In genomic region chr5:178222292-178222691, GRCh38 we compare ENCODE assay signal across 26 cellular contexts. TPM values are rescaled to one million over a fixed set of nuclear protein-coding genes. Genes with fewer than 3 reads are reported as not detected.
DNase-seq lines count a peak whose midpoint lies in the region; ATAC-seq and TF ChIP-seq lines count a peak whose summit lies in the region.
"Had no signal": no experiment of that assay in that cellular context is flagged by ENCODE, and none has a peak within 500 bp of the region (broad histone marks: within the 10 kb centered on the region; RNA-seq: fewer than 3 reads in every experiment).

No MANE protein-coding gene starts in this region.

- H3K4me3 ChIP-seq in breast epithelium (no peak overlapping the region), mucosa of descending colon (no peak overlapping the region)
- H3K4me3 ChIP-seq: Peyer's patch had no signal

- H3K4me1 ChIP-seq in breast epithelium (no peaks in the 10 kb centered on the region), mucosa of descending colon (ENCODE audit: low read depth) (peaks cover 18% of the 10 kb centered on the region)
- H3K4me1 ChIP-seq: BE2C had no signal

- H3K27ac Mint-ChIP-seq in MCF 10A (ENCODE audit: low read depth, unreplicated experiment) (peak overlapping the region; percentile 8), T-cell (no peak overlapping the region)
- H3K27ac Mint-ChIP-seq in activated T-helper 17 cell treated with anti-CD3 and anti-CD28 coated beads, Interleukin-2, amount 50 U/mL, for 72 hours = peak overlapping the region; percentile 67
- H3K27ac Mint-ChIP-seq in stimulated activated memory B cell treated with anti-CD40 and anti-IgM and Interleukin-4, amounts not matched to agents 10 μg/mL and 1 μg/mL and 100 μg/mL, for 72 hours = peak overlapping the region; percentile 20

- CTCF ChIA-PET in MCF 10A (lab: Yijun Ruan, JAX) (no interaction called here), T-cell (lab: Charles Lee) (no interaction called here)

- no peaks in the 10 kb centered on the region for H3K27me3 Mint-ChIP-seq in MCF 10A (ENCODE audit: insufficient read depth, unreplicated experiment)
- H3K27me3 Mint-ChIP-seq in activated T-helper 17 cell treated with anti-CD3 and anti-CD28 coated beads, Interleukin-2, amount 50 U/mL, for 72 hours = no peaks in the 10 kb centered on the region
- H3K27me3 Mint-ChIP-seq in stimulated activated memory B cell treated with anti-CD40 and anti-IgM and Interleukin-4, amounts not matched to agents 10 μg/mL and 1 μg/mL and 100 μg/mL, for 72 hours = no peaks in the 10 kb centered on the region
- H3K27me3 Mint-ChIP-seq in T-cell = no peaks in the 10 kb centered on the region
- H3K27me3 Mint-ChIP-seq: IgD-negative memory B cell had no signal

- intact Hi-C loops in MCF 10A (cut with micrococcal nuclease) (no loop called here), breast epithelium (cut with DNase I; ENCODE audit: low total_unique reads) (no loop called here), mucosa of descending colon (cut with DNase I, micrococcal nuclease) (no loop called here)

- no peak overlapping the region for H3K27ac ChIP-seq in breast epithelium

- H3K36me3 ChIP-seq in breast epithelium = peaks cover under 1% of the 10 kb centered on the region
- H3K36me3 ChIP-seq in mucosa of descending colon (ENCODE audit: low read depth) = no peaks in the 10 kb centered on the region

- TF ChIP-seq CTCF in MCF 10A (IDR thresholded peaks at IDR 0.05; ENCODE audit: unreplicated experiment) (no peak), breast epithelium (IDR thresholded peaks at IDR 0.05) (no peak), mucosa of descending colon (IDR thresholded peaks at IDR 0.05) (no peak)

- ATAC-seq in activated T-helper 17 cell treated with anti-CD3 and anti-CD28 coated beads, Interleukin-2, amount 50 U/mL, for 72 hours (replicated peaks) = no peak
- ATAC-seq in mucosa of descending colon (no peak), T-cell (replicated peaks in 1 of 4) (no peak)
- no peak for ATAC-seq in stimulated activated memory B cell treated with anti-CD40 and anti-IgM and Interleukin-4, amounts not matched to agents 10 μg/mL and 1 μg/mL and 100 μg/mL, for 72 hours
- ATAC-seq: CD8-positive, alpha-beta T cell had no signal

- H3K4me1 Mint-ChIP-seq in MCF 10A (ENCODE audit: insufficient read depth, unreplicated experiment) (peaks cover 24% of the 10 kb centered on the region), T-cell (peaks cover 36 to 68% (median 39%) of the 10 kb centered on the region in 3 donors)
- H3K4me1 Mint-ChIP-seq in activated T-helper 17 cell treated with anti-CD3 and anti-CD28 coated beads, Interleukin-2, amount 50 U/mL, for 72 hours = peaks cover 13% of the 10 kb centered on the region
- H3K4me1 Mint-ChIP-seq in stimulated activated memory B cell treated with anti-CD40 and anti-IgM and Interleukin-4, amounts not matched to agents 10 μg/mL and 1 μg/mL and 100 μg/mL, for 72 hours = peaks cover 45% of the 10 kb centered on the region

- H3K9me3 Mint-ChIP-seq in MCF 10A (ENCODE audit: unreplicated experiment) (peaks cover 3% of the 10 kb centered on the region), T-cell (no peaks in the 10 kb centered on the region)
- no peaks in the 10 kb centered on the region for H3K9me3 Mint-ChIP-seq in activated T-helper 17 cell treated with anti-CD3 and anti-CD28 coated beads, Interleukin-2, amount 50 U/mL, for 72 hours
- no peaks in the 10 kb centered on the region for H3K9me3 Mint-ChIP-seq in stimulated activated memory B cell treated with anti-CD40 and anti-IgM and Interleukin-4, amounts not matched to agents 10 μg/mL and 1 μg/mL and 100 μg/mL, for 72 hours
- H3K9me3 Mint-ChIP-seq: CD8-positive, alpha-beta T cell; IgD-negative memory B cell had no signal

- BruUV-seq in MCF 10A (replicated peaks; lab: Mats Ljungman, UMichigan) = no TSS peak

- H3K27me3 ChIP-seq in breast epithelium = no peaks in the 10 kb centered on the region
- H3K27me3 ChIP-seq: BE2C, Peyer's patch had no signal

- peaks cover 38% of the 10 kb centered on the region for H3K36me3 Mint-ChIP-seq in MCF 10A (ENCODE audit: insufficient read depth, unreplicated experiment)
- peaks cover 93% of the 10 kb centered on the region for H3K36me3 Mint-ChIP-seq in activated T-helper 17 cell treated with anti-CD3 and anti-CD28 coated beads, Interleukin-2, amount 50 U/mL, for 72 hours (ENCODE audit: low read depth)
- H3K36me3 Mint-ChIP-seq in stimulated activated memory B cell treated with anti-CD40 and anti-IgM and Interleukin-4, amounts not matched to agents 10 μg/mL and 1 μg/mL and 100 μg/mL, for 72 hours = peaks cover 71% of the 10 kb centered on the region
- H3K36me3 Mint-ChIP-seq in T-cell = peaks cover 41% of the 10 kb centered on the region

- no peaks in the 10 kb centered on the region for H3K9me3 ChIP-seq in breast epithelium
- H3K9me3 ChIP-seq in mucosa of descending colon = no peaks in the 10 kb centered on the region
- H3K9me3 ChIP-seq: BE2C, Peyer's patch had no signal

- no peak for TF ChIP-seq POLR2A in breast epithelium (IDR thresholded peaks at IDR 0.05)

- H3K4me3 Mint-ChIP-seq in MCF 10A (ENCODE audit: unreplicated experiment) (no peak overlapping the region), T-cell (no peak overlapping the region)
- H3K4me3 Mint-ChIP-seq in activated T-helper 17 cell treated with anti-CD3 and anti-CD28 coated beads, Interleukin-2, amount 50 U/mL, for 72 hours = no peak overlapping the region
- no peak overlapping the region for H3K4me3 Mint-ChIP-seq in stimulated activated memory B cell treated with anti-CD40 and anti-IgM and Interleukin-4, amounts not matched to agents 10 μg/mL and 1 μg/mL and 100 μg/mL, for 72 hours
- H3K4me3 Mint-ChIP-seq: CD8-positive, alpha-beta T cell; IgD-negative memory B cell had no signal

- POLR2A ChIA-PET in MCF 10A (lab: Yijun Ruan, JAX) = interaction anchor here (0.8 to 1.8 kb wide), 3 partner anchors 10 to 18 kb away, joined by 3 to 8 read pairs (median 4); partner anchors contain the start of genes HNRNPAB and PHYKPL
- POLR2A ChIA-PET in T-cell (lab: Charles Lee) = no interaction called here

- no peak for DNase-seq in MCF 10A (ENCODE audit: unreplicated experiment)
- no peak for DNase-seq in breast epithelium (ENCODE audit: low spot score in 2 of 2)
- DNase-seq in mucosa of descending colon = peak in 2 of 3 donors; percentile 27 to 41
- no peak for DNase-seq in GDM1 (lab: John Stamatoyannopoulos, UW)
- DNase-seq in SW 1271 (lab: John Stamatoyannopoulos, UW) = no peak
- DNase-seq in T-cell = no peak
- DNase-seq: BE2C; Calu3; CD8-positive, alpha-beta T cell; DMS53; Kasumi-1; MM.1S; NCI-H1092; NCI-H146; NCI-H2081; NCI-H2171 treated with DMSO at 0.1 percent for 48 hours; NCI-H748 treated with DMSO at 0.1 percent for 48 hours; NK-92 treated with Interleukin-12 subunit alpha and Interleukin-12 subunit beta, amount 100 ng/mL, for 24 hours; Right ventricle myocardium superior had no signal

RNA-seq across cellular contexts. Expression of gene PHYKPL, which starts 10.3 kb away (rescaled TPM):
- total RNA-seq in MCF 10A (2022) (112 and 115 TPM in 2 replicates), breast epithelium (10 to 100 TPM; 63.4 to 94.1 (median 77.7) TPM), mucosa of descending colon (100 to 1,000 TPM; 179 to 331 (median 194) TPM), T-cell (100 to 1,000 TPM; 135 to 208 (median 193) TPM)
- 100 to 1,000 TPM in 1 of 2 donors, 10 to 100 TPM in 1; 91.9 to 112 TPM for total RNA-seq in activated T-helper 17 cell treated with anti-CD3 and anti-CD28 coated beads, Interleukin-2, amount 50 U/mL, for 72 hours

RNA-seq across cellular contexts. Expression of gene HNRNPAB, which starts 18.0 kb away (rescaled TPM):
- total RNA-seq in MCF 10A (2022) (313 and 364 TPM in 2 replicates), breast epithelium (10 to 100 TPM; 56.3 to 90.5 (median 68.9) TPM), mucosa of descending colon (100 to 1,000 TPM; 209 to 327 (median 244) TPM), T-cell (10 to 100 TPM; 78.8 to 89.2 (median 85.1) TPM)
- total RNA-seq in activated T-helper 17 cell treated with anti-CD3 and anti-CD28 coated beads, Interleukin-2, amount 50 U/mL, for 72 hours = 100 to 1,000 TPM; 154 to 390 TPM

RNA-seq across cellular contexts. Expression of gene GMCL2, which starts 35.1 kb away (rescaled TPM):
- total RNA-seq in MCF 10A (2022) = not detected in 2 replicates
- not detected for total RNA-seq in breast epithelium
- not detected for total RNA-seq in activated T-helper 17 cell treated with anti-CD3 and anti-CD28 coated beads, Interleukin-2, amount 50 U/mL, for 72 hours
- not detected for total RNA-seq in mucosa of descending colon
- total RNA-seq in T-cell = not detected
- total RNA-seq: A172; Calu3; CD8-positive, alpha-beta T cell; H4; NCI-H460; Peyer's patch; Right ventricle myocardium superior had no signal

Comparison
In these comparisons a context has a peak if more than half of its experiments do, and no peak if none do; other contexts are left out.
1. DNase-seq: peak in mucosa of descending colon (2 of 3); none in MCF 10A (single experiment), breast epithelium (0 of 2), GDM1 (single experiment), SW 1271 (0 of 2) and T-cell (0 of 34).
2. H3K27ac Mint-ChIP-seq: peak in MCF 10A (single experiment), activated T-helper 17 cell treated with anti-CD3 and anti-CD28 coated beads, Interleukin-2, amount 50 U/mL, for 72 hours (single experiment) and stimulated activated memory B cell treated with anti-CD40 and anti-IgM and Interleukin-4, amounts not matched to agents 10 μg/mL and 1 μg/mL and 100 μg/mL, for 72 hours (single experiment); none in T-cell (0 of 2).